16 cellular contexts compared by ENCODE assay signal in the genomic region with DNA sequence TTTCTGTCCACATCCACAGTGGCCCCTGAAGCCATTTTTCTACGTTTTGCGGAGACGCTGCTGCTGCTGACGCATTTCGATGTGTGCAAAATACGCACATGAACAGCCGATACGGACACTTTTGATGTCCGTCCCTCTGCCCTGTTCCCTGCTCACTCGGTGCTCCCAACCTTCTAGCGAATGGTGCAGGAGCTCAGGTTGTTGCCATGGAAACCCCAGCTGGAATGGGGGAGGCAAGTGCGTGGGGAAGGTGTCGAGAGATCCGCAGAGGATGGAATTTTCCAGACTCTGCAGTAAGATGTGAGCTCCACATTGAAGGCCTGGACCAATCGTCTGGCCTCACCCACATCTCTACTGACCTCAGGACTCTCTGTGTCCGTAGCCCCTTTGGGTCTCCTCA.
DNase-seq lines count a peak whose midpoint lies in the region; ATAC-seq, FAIRE-seq and TF ChIP-seq lines count a peak whose summit lies in the region.
"Had no signal": no experiment of that assay in that cellular context is flagged by ENCODE, and none has a peak within 500 bp of the region (broad histone marks: within the 10 kb centered on the region; RNA-seq: fewer than 3 reads in every experiment).

No MANE protein-coding gene starts in this region.

- intact Hi-C loops in K562 (cut with micrococcal nuclease): no loop called here

- TF ChIP-seq POLR2A in K562 (conservative IDR thresholded peaks at IDR 0.05): no peak

- ATAC-seq in K562 (no peak), HG02884 (IDR thresholded peaks at IDR 0.05; ENCODE audit: unreplicated experiment) (no peak)
- ATAC-seq: GM12878 had no signal

- H3K79me2 ChIP-seq in K562 (ENCODE audit: control insufficient read depth, insufficient read depth, low read length): no peaks in the 10 kb centered on the region

- no peaks in the 10 kb centered on the region for H3K4me1 ChIP-seq in K562 (replicated peaks in 1 of 2; ENCODE audit: control insufficient read depth in 2 of 2, insufficient read depth in 2 of 2, low read length in 2 of 2)
- H3K4me1 ChIP-seq: BLaER1 had no signal

- H3K4me3 ChIP-seq in K562: no peak overlapping the region
- H3K4me3 ChIP-seq: BLaER1, GM12878, GM23248 had no signal

- CTCF ChIA-PET in K562 (lab: Yijun Ruan, JAX; ENCODE audit: low intra/inter-chr PET ratio): no interaction called here

- no peak overlapping the region for H3K4me2 ChIP-seq in K562 (ENCODE audit: insufficient read depth, low read length)
- H3K4me2 ChIP-seq: BLaER1 had no signal

- H3K36me3 ChIP-seq in K562 (ENCODE audit: control insufficient read depth, insufficient read depth, low read length): no peaks in the 10 kb centered on the region
- H3K36me3 ChIP-seq: BLaER1 had no signal

- no peak for TF ChIP-seq RAD21 in K562 (CRISPR knock-in tag; conservative IDR thresholded peaks at IDR 0.05 in 1 of 2, IDR thresholded peaks at IDR 0.05 in 1 of 2)

- H3K9me3 ChIP-seq in K562 (replicated peaks; ENCODE audit: control insufficient read depth, insufficient read depth, low read depth, low read length): no peaks in the 10 kb centered on the region
- H3K9me3 ChIP-seq: BLaER1 had no signal

- no peak overlapping the region for H3K27ac ChIP-seq in K562 (ENCODE audit: extremely low read depth, low read depth, low read length)
- H3K27ac ChIP-seq: 22Rv1, BLaER1, GM23248 had no signal

- H3K9me1 ChIP-seq in K562 (ENCODE audit: control insufficient read depth, insufficient read depth, low read length): no peaks in the 10 kb centered on the region

- H3K9ac ChIP-seq in K562 (ENCODE audit: insufficient read depth in 1 of 2, low read depth in 2 of 2, low read length in 2 of 2): no peak overlapping the region
- H3K9ac ChIP-seq: BLaER1, GM23248 had no signal

- H2AFZ ChIP-seq in K562 (ENCODE audit: low read depth, low read length): no peak overlapping the region
- H2AFZ ChIP-seq: GM23248 had no signal

- no peaks in the 10 kb centered on the region for H4K20me1 ChIP-seq in K562 (replicated peaks; ENCODE audit: control insufficient read depth, insufficient read depth, low read length)
- H4K20me1 ChIP-seq: BLaER1 had no signal

- WGBS in K562 (ENCODE audit: insufficient coverage, low coverage, missing lambda C conversion rate): 0% methylated on average over 16 of the region's 16 CpGs

- TF ChIP-seq EP300 in K562 (IDR thresholded peaks at IDR 0.05; ENCODE audit: low read length): no peak

- TF ChIP-seq CTCF in K562 (IDR thresholded peaks at IDR 0.05 in 2 of 3, conservative IDR thresholded peaks at IDR 0.05 in 1 of 3; ENCODE audit: insufficient read depth in 2 of 3, low read depth in 1 of 3, low read length in 3 of 3): no peak

- no peaks in the 10 kb centered on the region for H3K27me3 ChIP-seq in K562 (ENCODE audit: control insufficient read depth in 2 of 2, insufficient read depth in 2 of 2, low read length in 2 of 2)
- H3K27me3 ChIP-seq: BLaER1 had no signal

- POLR2A ChIA-PET in K562 (lab: Yijun Ruan, JAX): interaction anchor here (0.6 kb wide), 1 partner anchor 16 kb away, joined by 3 read pairs; no protein-coding TSS in a partner anchor

- DNase-seq in DMS 273 (lab: John Stamatoyannopoulos, UW; ENCODE audit: unreplicated experiment) (peak; percentile 20), DMS 273 treated with DMSO at 0.1 percent for 48 hours (lab: John Stamatoyannopoulos, UW) (no peak), K562 (ENCODE audit: extremely low read depth in 1 of 4, low spot score in 3 of 4) (no peak), left kidney (ENCODE audit: low read depth, low spot score) (peak; percentile 50), putamen (ENCODE audit: low spot score) (peak; percentile 77), SHP77 treated with DMSO at 0.1 percent for 48 hours (lab: John Stamatoyannopoulos, UW) (no peak)
- DNase-seq in stimulated activated CD4-positive, alpha-beta T cell treated with anti-CD3 and anti-CD28 coated beads, Interleukin-1b, Interleukin-23, amount 100 ng/mL, for 48 hours: no peak
- DNase-seq: CD8-positive, alpha-beta memory T cell; DMS79; GM23248 had no signal

- BruUV-seq in K562 (replicated peaks; lab: Mats Ljungman, UMichigan): no TSS peak

- in situ Hi-C loops in K562 (cut with MboI): no loop called here

- no peak for FAIRE-seq in K562 (lab: Jason Lieb, UNC)
- FAIRE-seq: GM12878, GM18507, H54 had no signal

TF ChIP-seq in K562, 482 proteins besides CTCF, POLR2A, EP300 and RAD21:
- TF ChIP-seq, protein P1, sequence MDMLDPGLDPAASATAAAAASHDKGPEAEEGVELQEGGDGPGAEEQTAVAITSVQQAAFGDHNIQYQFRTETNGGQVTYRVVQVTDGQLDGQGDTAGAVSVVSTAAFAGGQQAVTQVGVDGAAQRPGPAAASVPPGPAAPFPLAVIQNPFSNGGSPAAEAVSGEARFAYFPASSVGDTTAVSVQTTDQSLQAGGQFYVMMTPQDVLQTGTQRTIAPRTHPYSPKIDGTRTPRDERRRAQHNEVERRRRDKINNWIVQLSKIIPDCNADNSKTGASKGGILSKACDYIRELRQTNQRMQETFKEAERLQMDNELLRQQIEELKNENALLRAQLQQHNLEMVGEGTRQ (CRISPR knock-in tag; IDR thresholded peaks at IDR 0.05): no peak
- peak; percentile 32; the same call in 1 of the 2 replicates for TF ChIP-seq RFX1 (IDR thresholded peaks at IDR 0.05)

Comparison
In these comparisons a context has a peak if more than half of its experiments do, and no peak if none do; other contexts are left out.
1. DNase-seq: peak in DMS 273 (single experiment), left kidney (single experiment) and putamen (single experiment); none in DMS 273 treated with DMSO at 0.1 percent for 48 hours (single experiment), K562 (0 of 4), SHP77 treated with DMSO at 0.1 percent for 48 hours (single experiment) and stimulated activated CD4-positive, alpha-beta T cell treated with anti-CD3 and anti-CD28 coated beads, Interleukin-1b, Interleukin-23, amount 100 ng/mL, for 48 hours (single experiment).